ENCODE assay signal across 1 cellular context in genomic region chr3:149771652-149772271, GRCh38.
TF ChIP-seq lines count a peak whose summit lies in the region.

No MANE protein-coding gene starts in this region.

TF ChIP-seq in WTC11, 78 proteins besides CTCF, POLR2A, EP300 and RAD21 (continued from another document):
- TF ChIP-seq STAT6 (CRISPR knock-in tag; conservative IDR thresholded peaks at IDR 0.05; ENCODE audit: low read depth) (no peak), ATF1 (CRISPR knock-in tag; IDR thresholded peaks at IDR 0.05) (no peak), NFYB (CRISPR knock-in tag; conservative IDR thresholded peaks at IDR 0.05; ENCODE audit: low read depth) (no peak), JAZF1 (CRISPR knock-in tag; IDR thresholded peaks at IDR 0.05) (no peak)
